9 cellular contexts compared by ENCODE assay signal in the genomic region with DNA sequence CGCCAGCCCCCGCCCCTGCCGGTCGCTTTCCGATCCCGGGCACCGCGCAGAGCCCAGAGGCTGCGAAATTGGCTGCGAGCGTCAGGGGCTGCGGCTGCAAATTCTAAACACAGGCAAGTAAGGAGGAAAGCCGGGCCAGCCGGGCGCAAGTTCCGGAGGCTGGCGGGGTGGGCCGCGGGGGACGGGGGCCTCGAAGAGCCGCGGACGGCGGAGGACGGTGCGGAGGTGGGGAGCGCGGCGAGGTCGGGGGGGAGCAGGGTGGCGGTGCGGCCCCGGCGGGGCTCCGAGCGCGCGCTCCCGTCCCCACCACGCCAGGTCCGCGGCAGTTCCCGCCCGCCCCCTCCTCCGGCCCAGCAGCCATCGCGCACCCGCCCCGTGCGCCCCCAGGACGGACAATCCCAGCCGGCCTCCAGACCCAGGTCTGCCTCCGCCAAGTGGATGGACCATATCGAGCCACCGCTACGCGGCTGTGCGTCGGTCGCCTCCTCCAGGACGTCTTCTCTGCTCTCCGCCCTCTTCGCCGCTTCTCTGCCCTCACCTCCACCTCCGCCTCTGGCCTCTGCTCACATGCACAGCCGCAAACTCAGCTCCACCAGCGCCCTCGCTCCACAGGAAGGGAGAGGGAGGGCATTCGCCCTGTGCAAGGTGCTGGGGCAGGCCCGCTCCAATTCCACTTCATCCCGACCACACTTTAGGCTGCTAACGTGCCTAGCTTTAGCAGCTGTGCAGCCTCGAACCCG. TPM values are rescaled to one million over a fixed set of nuclear protein-coding genes. Genes with fewer than 3 reads are reported as not detected.
DNase-seq lines count a peak whose midpoint lies in the region; ATAC-seq and TF ChIP-seq lines count a peak whose summit lies in the region.
"Had no signal": no experiment of that assay in that cellular context is flagged by ENCODE, and none has a peak within 500 bp of the region (broad histone marks: within the 10 kb centered on the region; RNA-seq: fewer than 3 reads in every experiment).

No MANE protein-coding gene starts in this region.

- H3K4me2 ChIP-seq in Karpas-422 (ENCODE audit: low read depth, low read length, poor library complexity, severe bottlenecking): no peak overlapping the region

- no peak for TF ChIP-seq CTCF in thoracic aorta (IDR thresholded peaks at IDR 0.05)

- no peaks in the 10 kb centered on the region for H3K9me2 ChIP-seq in Karpas-422 (replicated peaks; ENCODE audit: insufficient read depth, low read length)

- ATAC-seq in thoracic aorta (ENCODE audit: insufficient number of reproducible peaks, low FRiP score, low read depth): no peak

- no peak overlapping the region for H3K9ac ChIP-seq in Karpas-422 (ENCODE audit: low read length)

- H3K9me3 ChIP-seq in thoracic aorta (no peaks in the 10 kb centered on the region), Karpas-422 (ENCODE audit: low read length) (no peaks in the 10 kb centered on the region)

- no peak overlapping the region for H3K27ac Mint-ChIP-seq in activated naive CD8-positive, alpha-beta T cell treated with anti-CD3 and anti-CD28 coated beads for 36 hours

- no peaks in the 10 kb centered on the region for H4K20me1 ChIP-seq in Karpas-422 (ENCODE audit: insufficient read depth, low read depth, low read length)

- H3K4me3 Mint-ChIP-seq in activated naive CD8-positive, alpha-beta T cell treated with anti-CD3 and anti-CD28 coated beads for 36 hours: peak overlapping the region; percentile 77

- peaks cover 24% of the 10 kb centered on the region for H3K4me1 Mint-ChIP-seq in activated naive CD8-positive, alpha-beta T cell treated with anti-CD3 and anti-CD28 coated beads for 36 hours

- peak overlapping the region; percentile 33 for H3K4me3 ChIP-seq in thoracic aorta
- no peak overlapping the region for H3K4me3 ChIP-seq in Karpas-422 (ENCODE audit: low read length)

- no peak overlapping the region for H3K27ac ChIP-seq in thoracic aorta
- H3K27ac ChIP-seq in Karpas-422 (ENCODE audit: low read length): no peak overlapping the region

- DNase-seq in activated gamma-delta T cell treated with Interleukin-2 at 50 U/mL for 16 hours (peak; percentile 36), activated gamma-delta T cell (lab: John Stamatoyannopoulos, UW) (no peak), iris pigment epithelial cell (ENCODE audit: low read depth) (peak; percentile 27), thoracic aorta (ENCODE audit: low spot score) (no peak), anterior cingulate cortex (lab: John Stamatoyannopoulos, UW) (no peak), NCI-H2107 (lab: John Stamatoyannopoulos, UW) (no peak), Karpas-422 (no peak)
- peak; percentile 46 for DNase-seq in activated naive CD8-positive, alpha-beta T cell treated with anti-CD3 and anti-CD28 coated beads for 36 hours

- H3K79me2 ChIP-seq in Karpas-422 (ENCODE audit: low read length): no peaks in the 10 kb centered on the region

- no peak overlapping the region for H2AFZ ChIP-seq in Karpas-422 (ENCODE audit: low read length)

- H3K27me3 Mint-ChIP-seq in activated naive CD8-positive, alpha-beta T cell treated with anti-CD3 and anti-CD28 coated beads for 36 hours: peaks cover 70% of the 10 kb centered on the region

- H3K9me3 Mint-ChIP-seq in activated naive CD8-positive, alpha-beta T cell treated with anti-CD3 and anti-CD28 coated beads for 36 hours: no peaks in the 10 kb centered on the region

- H3K27me3 ChIP-seq in thoracic aorta (replicated peaks; ENCODE audit: insufficient read depth) (no peaks in the 10 kb centered on the region), Karpas-422 (ENCODE audit: low read length) (no peaks in the 10 kb centered on the region)

- H3K36me3 ChIP-seq in thoracic aorta (no peaks in the 10 kb centered on the region), Karpas-422 (ENCODE audit: insufficient read depth, low read length) (no peaks in the 10 kb centered on the region)

- H3K36me3 Mint-ChIP-seq in activated naive CD8-positive, alpha-beta T cell treated with anti-CD3 and anti-CD28 coated beads for 36 hours: no peaks in the 10 kb centered on the region

- H3K4me1 ChIP-seq in thoracic aorta (ENCODE audit: control insufficient read depth in 1 of 2, low read depth in 2 of 2): no peaks in the 10 kb centered on the region
- H3K4me1 ChIP-seq in Karpas-422 (ENCODE audit: low read length): peaks cover 9% of the 10 kb centered on the region

RNA-seq across cellular contexts. Expression of gene ELFN2, which starts 7.2 kb away (rescaled TPM):
- total RNA-seq in activated naive CD8-positive, alpha-beta T cell treated with anti-CD3 and anti-CD28 coated beads for 36 hours: under 1 TPM; 0.06 to 0.20 TPM
- not detected for total RNA-seq in thoracic aorta
- not detected in 2 replicates for total RNA-seq in Karpas-422 (2014; rRNA removed; shearing (Covaris generic); ENCODE audit: low replicate concordance)
- total RNA-seq: G401 had no signal

Comparison
In these comparisons a context has a peak if more than half of its experiments do, and no peak if none do; other contexts are left out.
1. DNase-seq: peak in activated gamma-delta T cell treated with Interleukin-2 at 50 U/mL for 16 hours (single experiment), activated naive CD8-positive, alpha-beta T cell treated with anti-CD3 and anti-CD28 coated beads for 36 hours (single experiment) and iris pigment epithelial cell (single experiment); none in activated gamma-delta T cell (single experiment), thoracic aorta (single experiment), anterior cingulate cortex (0 of 58), NCI-H2107 (single experiment) and Karpas-422 (single experiment).